ENCODE assay signal across 34 cellular contexts in genomic region chr1:19685994-19686393, GRCh38. TPM values are rescaled to one million over a fixed set of nuclear protein-coding genes. Genes with fewer than 3 reads are reported as not detected.
"Had no signal": no experiment of that assay in that cellular context is flagged by ENCODE, and none has a peak within 500 bp of the region (broad histone marks: within the 10 kb centered on the region; RNA-seq: fewer than 3 reads in every experiment).

No MANE protein-coding gene starts in this region.

- DNase-seq: activated CD4-positive, alpha-beta T cell treated with anti-CD3 and anti-CD28 coated beads for 36 hours; activated CD4-positive, alpha-beta T cell treated with anti-CD3 and anti-CD28 coated beads, Interleukin-2, amount 10 ng/mL, durations not matched to agents 7 days and 5 days; activated CD4-positive, alpha-beta T cell treated with anti-CD3 and anti-CD28 coated beads, Interleukin-2, amount 50 U/mL, for 48 hours; activated CD8-positive, alpha-beta memory T cell treated with anti-CD3 and anti-CD28 coated beads, Interleukin-2, amount 50 U/mL, for 4 hours; activated gamma-delta T cell treated with Interleukin-2 at 50 U/mL for 16 hours; activated naive CD4-positive, alpha-beta T cell treated with anti-CD3 and anti-CD28 coated beads for 36 hours; activated T-cell treated with anti-CD3 and anti-CD28 coated beads for 4 hours; activated T-cell treated with anti-CD3 and anti-CD28 coated beads, Interleukin-2, amount 50 U/mL, for 4 hours; adrenal gland; body of pancreas; Kasumi-1; MG63; NCI-H1048; NCI-H1105 treated with DMSO at 0.1 percent for 48 hours; NCI-H1436 treated with DMSO at 0.1 percent for 48 hours; NCI-H1694 treated with DMSO at 0.1 percent for 48 hours; NCI-H2029; NCI-H2107; NCI-H2171; NCI-H524; NCI-H69; SIG-M5; SW 1271; T1000 had no signal

- H3K4me3 Mint-ChIP-seq: activated CD4-positive, alpha-beta T cell treated with anti-CD3 and anti-CD28 coated beads for 36 hours; activated CD4-positive, alpha-beta T cell treated with anti-CD3 and anti-CD28 coated beads, Interleukin-2, amount 10 ng/mL, durations not matched to agents 7 days and 5 days; activated naive CD4-positive, alpha-beta T cell treated with anti-CD3 and anti-CD28 coated beads for 36 hours; activated T-cell treated with anti-CD3 and anti-CD28 coated beads, Interleukin-2, amount 50 U/mL, for 4 hours; activated T-helper 1 cell treated with anti-CD3 and anti-CD28 coated beads, Interleukin-12 subunit alpha, Interleukin-12 subunit beta, Interleukin-2, Interleukin-4 antibody, amounts not matched to agents 30 ng/mL and 10 ng/mL and 1 ng/mL, durations not matched to agents 14 hours and 24 hours and 36 hours had no signal

- H3K27ac ChIP-seq: adrenal gland, body of pancreas, breast epithelium had no signal

- H3K9me3 Mint-ChIP-seq: activated T-cell treated with anti-CD3 and anti-CD28 coated beads, Interleukin-2, amount 50 U/mL, for 4 hours had no signal

- H3K4me3 ChIP-seq: adrenal gland, body of pancreas, breast epithelium, MG63 had no signal

- H3K9me3 ChIP-seq: adrenal gland, body of pancreas, MG63 had no signal

- H3K36me3 ChIP-seq: adrenal gland, breast epithelium, MG63 had no signal

- H3K27me3 ChIP-seq: adrenal gland, body of pancreas, breast epithelium, MG63 had no signal

- H3K27ac Mint-ChIP-seq: activated CD4-positive, alpha-beta T cell treated with anti-CD3 and anti-CD28 coated beads for 36 hours; activated CD4-positive, alpha-beta T cell treated with anti-CD3 and anti-CD28 coated beads, Interleukin-2, amount 10 ng/mL, durations not matched to agents 7 days and 5 days; activated naive CD4-positive, alpha-beta T cell treated with anti-CD3 and anti-CD28 coated beads for 36 hours; activated naive CD4-positive, alpha-beta T cell treated with anti-CD3 and anti-CD28 coated beads, Interleukin-2, amount 50 U/mL, for 72 hours; activated T-helper 1 cell treated with anti-CD3 and anti-CD28 coated beads, Interleukin-12 subunit alpha, Interleukin-12 subunit beta, Interleukin-2, Interleukin-4 antibody, amounts not matched to agents 30 ng/mL and 10 ng/mL and 1 ng/mL, durations not matched to agents 14 hours and 24 hours and 36 hours had no signal

- ATAC-seq: activated CD4-positive, alpha-beta T cell treated with anti-CD3 and anti-CD28 coated beads for 36 hours; activated CD4-positive, CD25-positive, alpha-beta regulatory T cell treated with anti-CD3 and anti-CD28 coated beads, Interleukin-2, amount 50 U/mL, for 24 hours; activated naive CD4-positive, alpha-beta T cell treated with anti-CD3 and anti-CD28 coated beads, Interleukin-2, amount 50 U/mL, for 72 hours; activated T-cell treated with anti-CD3 and anti-CD28 coated beads, Interleukin-2, amount 50 U/mL, for 4 hours; body of pancreas; Panc1 had no signal

- H3K27me3 Mint-ChIP-seq: activated CD4-positive, alpha-beta T cell treated with anti-CD3 and anti-CD28 coated beads for 36 hours; activated CD4-positive, alpha-beta T cell treated with anti-CD3 and anti-CD28 coated beads, Interleukin-2, amount 10 ng/mL, durations not matched to agents 7 days and 5 days had no signal

- FAIRE-seq: astrocyte had no signal

- H3K4me1 ChIP-seq: adrenal gland, body of pancreas, breast epithelium had no signal

RNA-seq across cellular contexts. Expression of gene HTR6, which starts 21.3 kb away (rescaled TPM):
- total RNA-seq: activated T-helper 1 cell treated with anti-CD3 and anti-CD28 coated beads, Interleukin-12 subunit alpha, Interleukin-12 subunit beta, Interleukin-2, Interleukin-4 antibody, amounts not matched to agents 30 ng/mL and 10 ng/mL and 1 ng/mL, durations not matched to agents 14 hours and 24 hours and 36 hours; adrenal gland; body of pancreas; breast epithelium; cardiac septum; RPMI7951; T-helper 1 cell treated with Interleukin-12 subunit alpha and Interleukin-12 subunit beta and Interleukin-4 antibody, amounts not matched to agents 30 ng/mL and 1 ng/mL, for 36 hours; T-helper 2 cell treated with Interferon-gamma antibody and Interleukin-4, amounts not matched to agents 100 ng/mL and 5 ng/mL, for 36 hours had no signal
- polyA plus RNA-seq: adrenal gland had no signal
